ENCODE assay signal across 25 cellular contexts in the genomic region with DNA sequence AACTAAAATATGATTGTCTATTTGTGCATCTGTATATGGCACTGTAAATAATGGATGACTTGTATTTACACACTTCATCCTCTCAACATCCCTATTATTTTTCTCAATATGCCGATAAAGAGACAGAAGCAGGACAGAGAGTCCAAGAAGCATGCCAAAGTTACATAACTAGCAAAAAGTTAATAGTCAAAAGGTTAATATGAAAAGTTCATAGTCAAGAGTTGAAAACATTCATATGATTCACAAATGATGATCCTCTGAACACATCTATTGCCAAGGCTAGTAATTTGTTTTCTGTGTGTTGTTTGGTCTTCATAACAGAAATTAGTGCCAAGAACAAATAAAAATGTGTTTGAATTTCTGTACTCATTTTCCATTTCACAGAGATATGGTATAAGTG.
"Had no signal": no experiment of that assay in that cellular context is flagged by ENCODE, and none has a peak within 500 bp of the region (broad histone marks: within the 10 kb centered on the region; RNA-seq: fewer than 3 reads in every experiment).

No MANE protein-coding gene starts in this region.

- H3K36me3 ChIP-seq: heart right ventricle, lower lobe of right lung, ovary, right lobe of liver, stomach, tibial artery had no signal

- H3K9me3 ChIP-seq: heart right ventricle, lower lobe of right lung, ovary, right lobe of liver, stomach, testis, tibial artery had no signal

- H3K4me3 ChIP-seq: heart right ventricle, lower lobe of right lung, ovary, right lobe of liver, smooth muscle cell, stomach, testis, tibial artery had no signal

- H3K27ac ChIP-seq: heart right ventricle, lower lobe of right lung, ovary, right lobe of liver, stomach, testis, tibial artery had no signal

- H3K4me1 ChIP-seq: lower lobe of right lung, right lobe of liver, stomach, testis had no signal

- H3K27me3 ChIP-seq: heart right ventricle, ovary, stomach, testis, tibial artery had no signal

- ATAC-seq: effector memory CD8-positive, alpha-beta T cell; left colon; left ventricle myocardium superior; lower lobe of right lung; naive thymus-derived CD8-positive, alpha-beta T cell; right lobe of liver; stimulated activated effector memory CD8-positive, alpha-beta T cell treated with anti-CD3 and anti-CD28 coated beads, Interleukin-12 subunit alpha, Interleukin-12 subunit beta, amount 100 ng/mL, for 72 hours had no signal

- DNase-seq: cortex of kidney; effector memory CD8-positive, alpha-beta T cell; foreskin fibroblast; glutamatergic neuron; heart right ventricle; hippocampal formation; left colon; left ventricle myocardium superior; lower lobe of right lung; naive thymus-derived CD8-positive, alpha-beta T cell; nephron progenitor cell; nucleus accumbens; ovary; right lobe of liver; stimulated activated CD4-positive, alpha-beta T cell treated with anti-CD3 and anti-CD28 coated beads, Interleukin-12 subunit alpha, Interleukin-12 subunit beta, amount 100 ng/mL, for 4 hours; stimulated activated CD4-positive, alpha-beta T cell treated with anti-CD3 and anti-CD28 coated beads, Interleukin-1b, Interleukin-23, amount 100 ng/mL, for 48 hours; stimulated activated CD4-positive, alpha-beta T cell treated with anti-CD3 and anti-CD28 coated beads, Interleukin-4, amount 100 ng/mL, for 1 hour; stimulated activated naive CD4-positive, alpha-beta T cell treated with Interleukin-2 at 50 U/mL for 16 hours; stomach; testis; tibial artery had no signal

- FAIRE-seq: endometrium, islet of Langerhans had no signal
